ENCODE assay signal across 8 cellular contexts in genomic region chr1:109193653-109194590, GRCh38. TPM values are rescaled to one million over a fixed set of nuclear protein-coding genes. Genes with fewer than 3 reads are reported as not detected.
DNase-seq lines count a peak whose midpoint lies in the region; ATAC-seq, FAIRE-seq and TF ChIP-seq lines count a peak whose summit lies in the region.

No MANE protein-coding gene starts in this region.

- POLR2A ChIA-PET in AG04450 (lab: Yijun Ruan, JAX) = interaction anchor here (0.5 to 0.6 kb wide), 2 partner anchors 10 to 83 kb away, joined by 5 to 6 read pairs; no protein-coding TSS in a partner anchor
- POLR2A ChIA-PET in activated CD4-positive, alpha-beta T cell treated with anti-CD3 and anti-CD28 coated beads for 36 hours (lab: Charles Lee) = no interaction called here

- no peaks in the 10 kb centered on the region for H3K36me3 Mint-ChIP-seq in activated CD4-positive, alpha-beta T cell treated with anti-CD3 and anti-CD28 coated beads for 36 hours (ENCODE audit: low read depth)
- no peaks in the 10 kb centered on the region for H3K36me3 Mint-ChIP-seq in effector memory CD8-positive, alpha-beta T cell (ENCODE audit: insufficient read depth)
- no peaks in the 10 kb centered on the region for H3K36me3 Mint-ChIP-seq in osteocyte (ENCODE audit: unreplicated experiment)

- H3K4me3 ChIP-seq in AG04450 (ENCODE audit: low read depth, low read length) = no peak overlapping the region

- FAIRE-seq in GM12892 (lab: Jason Lieb, UNC) = no peak

- H3K4me3 Mint-ChIP-seq in activated CD4-positive, alpha-beta T cell treated with anti-CD3 and anti-CD28 coated beads for 36 hours = no peak overlapping the region
- H3K4me3 Mint-ChIP-seq in effector memory CD8-positive, alpha-beta T cell = no peak overlapping the region
- H3K4me3 Mint-ChIP-seq in osteocyte (ENCODE audit: unreplicated experiment) = no peak overlapping the region

- DNase-seq in AG04450 (ENCODE audit: low read depth, low spot score) (no peak), GM12892 (ENCODE audit: insufficient read length) (peak; percentile 54), NCI-H146 treated with DMSO at 0.1 percent for 48 hours (lab: John Stamatoyannopoulos, UW; ENCODE audit: unreplicated experiment) (peak; percentile 4), osteocyte (ENCODE audit: extremely low spot score, unreplicated experiment) (no peak), putamen (ENCODE audit: low spot score) (no peak)
- DNase-seq in activated CD4-positive, alpha-beta T cell treated with anti-CD3 and anti-CD28 coated beads for 36 hours = peak; percentile 80
- peak; percentile 39 to 51 (median 44) for DNase-seq in effector memory CD8-positive, alpha-beta T cell

- H3K9me3 ChIP-seq in AG04450 (ENCODE audit: control insufficient read depth, insufficient read depth, low read length) = no peaks in the 10 kb centered on the region

- no peak overlapping the region for H3K27ac Mint-ChIP-seq in activated CD4-positive, alpha-beta T cell treated with anti-CD3 and anti-CD28 coated beads for 36 hours
- H3K27ac Mint-ChIP-seq in effector memory CD8-positive, alpha-beta T cell = no peak overlapping the region
- no peak overlapping the region for H3K27ac Mint-ChIP-seq in osteocyte (ENCODE audit: unreplicated experiment)

- H3K27ac ChIP-seq in AG04450 (ENCODE audit: low read depth, low read length) = no peak overlapping the region

- no peaks in the 10 kb centered on the region for H3K27me3 ChIP-seq in AG04450 (ENCODE audit: control insufficient read depth, insufficient read depth, low read length)

- no peaks in the 10 kb centered on the region for H3K9me3 Mint-ChIP-seq in activated CD4-positive, alpha-beta T cell treated with anti-CD3 and anti-CD28 coated beads for 36 hours (ENCODE audit: low read depth)
- no peaks in the 10 kb centered on the region for H3K9me3 Mint-ChIP-seq in effector memory CD8-positive, alpha-beta T cell
- no peaks in the 10 kb centered on the region for H3K9me3 Mint-ChIP-seq in osteocyte (ENCODE audit: unreplicated experiment)

- H3K27me3 Mint-ChIP-seq in activated CD4-positive, alpha-beta T cell treated with anti-CD3 and anti-CD28 coated beads for 36 hours = no peaks in the 10 kb centered on the region
- no peaks in the 10 kb centered on the region for H3K27me3 Mint-ChIP-seq in effector memory CD8-positive, alpha-beta T cell
- no peaks in the 10 kb centered on the region for H3K27me3 Mint-ChIP-seq in osteocyte (ENCODE audit: unreplicated experiment)

- H3K4me1 Mint-ChIP-seq in activated CD4-positive, alpha-beta T cell treated with anti-CD3 and anti-CD28 coated beads for 36 hours = peaks cover 8% of the 10 kb centered on the region
- H3K4me1 Mint-ChIP-seq in effector memory CD8-positive, alpha-beta T cell (ENCODE audit: low read depth in 2 of 2) = peaks cover under 1% of the 10 kb centered on the region in 2 donors
- peaks cover 25% of the 10 kb centered on the region for H3K4me1 Mint-ChIP-seq in osteocyte (ENCODE audit: unreplicated experiment)

- TF ChIP-seq POLR2A in GM12892 (IDR thresholded peaks at IDR 0.05; ENCODE audit: low read depth, low read length) = no peak

- intact Hi-C loops in activated CD4-positive, alpha-beta T cell treated with anti-CD3 and anti-CD28 coated beads for 36 hours (cut with DNase I, micrococcal nuclease) = loop anchor here (2.0 to 5.0 kb wide), 3 partner anchors 92 to 367 kb away; partner anchors contain the start of gene TMEM167B (in 1 of the 2)

- peak; percentile 62 for ATAC-seq in activated CD4-positive, alpha-beta T cell treated with anti-CD3 and anti-CD28 coated beads for 36 hours
- peak; percentile 65 for ATAC-seq in effector memory CD8-positive, alpha-beta T cell (replicated peaks)
- ATAC-seq in HG03139 (IDR thresholded peaks at IDR 0.05; ENCODE audit: unreplicated experiment) = no peak

- CTCF ChIA-PET in AG04450 (lab: Charles Lee) = interaction anchor here (1.0 to 1.6 kb wide), 3 partner anchors 12 to 52 kb away, joined by 3 to 7 read pairs (median 4); no protein-coding TSS in a partner anchor
- CTCF ChIA-PET in activated CD4-positive, alpha-beta T cell treated with anti-CD3 and anti-CD28 coated beads for 36 hours (lab: Charles Lee) = interaction anchor here (0.6 to 1.9 kb wide), 16 partner anchors 10 to 303 kb away, joined by 3 to 7 read pairs (median 3); partner anchors contain the start of gene TAF13

- TF ChIP-seq CTCF in AG04450 (IDR thresholded peaks at IDR 0.05; ENCODE audit: low read depth, low read length) (peak; percentile 54), osteocyte (IDR thresholded peaks at IDR 0.05) (peak; percentile 54)

RNA-seq across cellular contexts. Expression of gene SARS1, which starts 19.8 kb away (rescaled TPM):
- polyA plus RNA-seq in AG04450 (2011; rRNA removed) = 301 and 332 TPM in 2 replicates
- 195 and 210 TPM in 2 replicates for polyA minus RNA-seq in AG04450 (2011; rRNA and poly(A)+ RNA removed)
- polyA plus RNA-seq in GM12892 (2012; ENCODE audit: missing spikeins) = 87.9 TPM
- total RNA-seq in activated CD4-positive, alpha-beta T cell treated with anti-CD3 and anti-CD28 coated beads for 36 hours = 100 to 1,000 TPM; 224 to 240 TPM
- 364 and 396 TPM in 2 replicates for total RNA-seq in osteocyte

RNA-seq across cellular contexts. Expression of gene CELSR2, which starts 55.4 kb away (rescaled TPM):
- polyA plus RNA-seq in AG04450 (2011; rRNA removed) = 1.1 and 1.8 TPM in 2 replicates
- 5.1 and 7.2 TPM in 2 replicates for polyA minus RNA-seq in AG04450 (2011; rRNA and poly(A)+ RNA removed)
- polyA plus RNA-seq in GM12892 (2012; ENCODE audit: missing spikeins) = 0.25 TPM
- total RNA-seq in activated CD4-positive, alpha-beta T cell treated with anti-CD3 and anti-CD28 coated beads for 36 hours = 1 to 10 TPM; 1.9 to 2.0 TPM
- 10.3 and 10.5 TPM in 2 replicates for total RNA-seq in osteocyte

Comparison
In these comparisons a context has a peak if more than half of its experiments do, and no peak if none do; other contexts are left out.
1. DNase-seq: peak in GM12892 (single experiment), NCI-H146 treated with DMSO at 0.1 percent for 48 hours (single experiment), activated CD4-positive, alpha-beta T cell treated with anti-CD3 and anti-CD28 coated beads for 36 hours (single experiment) and effector memory CD8-positive, alpha-beta T cell (3 of 3); none in AG04450 (single experiment), osteocyte (single experiment) and putamen (single experiment).